Comparison of ENCODE assay signal across 13 cellular contexts in genomic region chr10:7046615-7047014, GRCh38.
A peak's percentile ranks its signal among the peaks of the same experiment; 100 is the strongest.
DNase-seq lines count a peak whose midpoint lies in the region; ATAC-seq lines count a peak whose summit lies in the region.
"Had no signal": no experiment of that assay in that cellular context is flagged by ENCODE, and none has a peak within 500 bp of the region (broad histone marks: within the 10 kb centered on the region; RNA-seq: fewer than 3 reads in every experiment).

No MANE protein-coding gene starts in this region.

- no peak overlapping the region for H3K4me3 Mint-ChIP-seq in T-helper 2 cell treated with Interferon-gamma antibody and Interleukin-4, amounts not matched to agents 5 μg/mL and 100 μg/mL, for 36 hours
- H3K4me3 Mint-ChIP-seq: CD4-positive, CD25-positive, alpha-beta regulatory T cell had no signal

- peaks cover 6% of the 10 kb centered on the region for H3K27me3 Mint-ChIP-seq in T-helper 2 cell treated with Interferon-gamma antibody and Interleukin-4, amounts not matched to agents 5 μg/mL and 100 μg/mL, for 36 hours (ENCODE audit: low read depth)

- DNase-seq in GDM1 (lab: John Stamatoyannopoulos, UW) = peak; percentile 77
- DNase-seq in T-helper 2 cell treated with Interferon-gamma antibody and Interleukin-4, amounts not matched to agents 5 μg/mL and 100 μg/mL, for 36 hours (ENCODE audit: low spot score) = no peak
- DNase-seq in ACHN = no peak
- no peak for DNase-seq in NCI-H2029 treated with DMSO at 0.1 percent for 48 hours (lab: John Stamatoyannopoulos, UW)
- no peak for DNase-seq in activated CD4-positive, alpha-beta T cell treated with anti-CD3 and anti-CD28 coated beads, Interleukin-2, amount 50 U/mL, for 1 hour
- no peak for DNase-seq in dermis blood vessel endothelial cell
- DNase-seq: CD4-positive, CD25-positive, alpha-beta regulatory T cell; cortex of kidney; NCI-H526; thyroid gland had no signal

- peaks cover 13% of the 10 kb centered on the region for H3K9me3 Mint-ChIP-seq in T-helper 2 cell treated with Interferon-gamma antibody and Interleukin-4, amounts not matched to agents 5 μg/mL and 100 μg/mL, for 36 hours

- in situ Hi-C loops in ACHN (cut with HindIII; ENCODE audit: low pct_ligation_motif_present, low pct_unique_long_range_greater_than_20kb, low sequenced_read_pairs) = no loop called here

- peak; percentile 69 for ATAC-seq in GM19395 (IDR thresholded peaks at IDR 0.05; ENCODE audit: unreplicated experiment)
- ATAC-seq in HG03064 (IDR thresholded peaks at IDR 0.05; ENCODE audit: low read depth, unreplicated experiment) = peak; percentile 79
- ATAC-seq: HepG2 had no signal

- peaks cover 6% of the 10 kb centered on the region for H3K36me3 Mint-ChIP-seq in T-helper 2 cell treated with Interferon-gamma antibody and Interleukin-4, amounts not matched to agents 5 μg/mL and 100 μg/mL, for 36 hours (ENCODE audit: low read depth)
- H3K36me3 Mint-ChIP-seq: CD4-positive, CD25-positive, alpha-beta regulatory T cell had no signal

- peak overlapping the region; percentile 23 for H3K27ac Mint-ChIP-seq in T-helper 2 cell treated with Interferon-gamma antibody and Interleukin-4, amounts not matched to agents 5 μg/mL and 100 μg/mL, for 36 hours
- H3K27ac Mint-ChIP-seq: CD4-positive, CD25-positive, alpha-beta regulatory T cell had no signal

- H3K4me1 Mint-ChIP-seq in T-helper 2 cell treated with Interferon-gamma antibody and Interleukin-4, amounts not matched to agents 5 μg/mL and 100 μg/mL, for 36 hours (ENCODE audit: low read depth) = peaks cover 24% of the 10 kb centered on the region
